ENCODE assay signal across 21 cellular contexts in genomic region chr5:173640166-173640804, GRCh38. TPM values are rescaled to one million over a fixed set of nuclear protein-coding genes. Genes with fewer than 3 reads are reported as not detected.
A peak's percentile ranks its signal among the peaks of the same experiment; 100 is the strongest.
DNase-seq lines count a peak whose midpoint lies in the region; ATAC-seq, FAIRE-seq and TF ChIP-seq lines count a peak whose summit lies in the region.
"Had no signal": no experiment of that assay in that cellular context is flagged by ENCODE, and none has a peak within 500 bp of the region (broad histone marks: within the 10 kb centered on the region; RNA-seq: fewer than 3 reads in every experiment).

No MANE protein-coding gene starts in this region.

- DNase-seq in AG10803 (ENCODE audit: low read depth) (no peak), H9 (peak; percentile 19), K562 (ENCODE audit: extremely low read depth in 1 of 4, low spot score in 3 of 4) (no peak), HepG2 (ENCODE audit: low spot score) (no peak), EL (no peak), nephron progenitor cell (no peak), HCEC 1CT (no peak)
- DNase-seq: ACHN; activated CD4-positive, alpha-beta T cell treated with anti-CD3 and anti-CD28 coated beads for 36 hours; activated T-cell treated with anti-CD3 and anti-CD28 coated beads, Interleukin-2, amount 50 U/mL, for 72 hours; cortex of kidney; mucosa of descending colon; NCI-H1417 treated with DMSO at 0.1 percent for 48 hours; NCI-H526 treated with DMSO at 0.1 percent for 48 hours; nucleus accumbens; right cardiac atrium; stimulated activated CD8-positive, alpha-beta memory T cell treated with anti-CD3 and anti-CD28 coated beads, Interleukin-4, amount 100 ng/mL, for 48 hours; uterus had no signal

- H3K79me2 ChIP-seq in H9 (ENCODE audit: insufficient read depth, low read length) (no peaks in the 10 kb centered on the region), K562 (ENCODE audit: control insufficient read depth, insufficient read depth, low read length) (no peaks in the 10 kb centered on the region), HepG2 (ENCODE audit: insufficient read depth, low read length) (no peaks in the 10 kb centered on the region)

- H3K9me1 ChIP-seq in K562 (ENCODE audit: control insufficient read depth, insufficient read depth, low read length) = no peaks in the 10 kb centered on the region

- H3K23me2 ChIP-seq in H9 (ENCODE audit: insufficient read length, low read depth, low read length, poor library complexity, severe bottlenecking) = no peaks in the 10 kb centered on the region

- H2BK120ac ChIP-seq in H9 (ENCODE audit: low read depth, low read length, poor library complexity, severe bottlenecking) = no peak overlapping the region

- H3T11ph ChIP-seq in H9 (ENCODE audit: low read length) = no peak overlapping the region

- intact Hi-C loops in K562 (cut with micrococcal nuclease) = loop anchor here (5.0 kb wide), 1 partner anchor 62 kb away; no protein-coding TSS in a partner anchor
- intact Hi-C loops in HepG2 (cut with micrococcal nuclease; ENCODE audit: unreplicated experiment) = no loop called here

- H3K14ac ChIP-seq in H9 (ENCODE audit: insufficient read depth, low read length) = no peak overlapping the region

- BruUV-seq in K562 (replicated peaks; lab: Mats Ljungman, UMichigan) (no TSS peak), HepG2 (replicated peaks; lab: Mats Ljungman, UMichigan) (no TSS peak)

- ATAC-seq in K562 (no peak), HepG2 (no peak), HG03139 (IDR thresholded peaks at IDR 0.05; ENCODE audit: unreplicated experiment) (no peak)
- ATAC-seq: activated CD4-positive, alpha-beta T cell treated with anti-CD3 and anti-CD28 coated beads for 36 hours; activated T-cell treated with anti-CD3 and anti-CD28 coated beads, Interleukin-2, amount 50 U/mL, for 72 hours; mucosa of descending colon; right cardiac atrium had no signal

- in situ Hi-C loops in K562 (cut with MboI) (no loop called here), HepG2 (cut with HindIII; ENCODE audit: extremely low pct_ligation_motif_present, low pct_unique_long_range_greater_than_20kb) (no loop called here)

- no peaks in the 10 kb centered on the region; a peak in 1 of 7 replicates for H3K36me3 Mint-ChIP-seq in H9 (ENCODE audit: insufficient read depth in 1 of 3, low read depth in 3 of 3)
- H3K36me3 Mint-ChIP-seq in nephron progenitor cell (ENCODE audit: low read depth) = no peaks in the 10 kb centered on the region
- H3K36me3 Mint-ChIP-seq: activated naive CD4-positive, alpha-beta T cell treated with anti-CD3 and anti-CD28 coated beads, Interleukin-2, amount 50 U/mL, for 24 hours had no signal

- no peak overlapping the region for H3K18ac ChIP-seq in H9 (ENCODE audit: insufficient read length, low read depth, low read length)

- no CpG with 5 or more reads among the region's 4 CpGs for WGBS in H9 (ENCODE audit: extremely low coverage, insufficient read length, low lambda C conversion rate)
- 7% methylated on average over 4 of the region's 4 CpGs for WGBS in K562 (ENCODE audit: insufficient coverage, low coverage, missing lambda C conversion rate)
- 39% methylated on average over 4 of the region's 4 CpGs for WGBS in HepG2 (ENCODE audit: low lambda C conversion rate)

- no peaks in the 10 kb centered on the region for H3K27me3 ChIP-seq in H9 (ENCODE audit: insufficient read depth, low read length)
- peaks cover 0 to 20% of the 10 kb centered on the region in 2 experiments; a peak in 1 of 5 replicates for H3K27me3 ChIP-seq in K562 (ENCODE audit: control insufficient read depth in 2 of 2, insufficient read depth in 2 of 2, low read length in 2 of 2)
- H3K27me3 ChIP-seq in HepG2 (ENCODE audit: control insufficient read depth in 1 of 2, insufficient read depth in 2 of 2, low read length in 2 of 2) = peaks cover 0 to 10% of the 10 kb centered on the region in 2 experiments; a peak in 2 of 5 replicates
- H3K27me3 ChIP-seq: uterus had no signal

- no peak overlapping the region for H3K27ac ChIP-seq in H9 (ENCODE audit: insufficient read length, low read depth, low read length)
- H3K27ac ChIP-seq in K562 (ENCODE audit: extremely low read depth, low read depth, low read length) = no peak overlapping the region
- no peak overlapping the region for H3K27ac ChIP-seq in HepG2 (ENCODE audit: extremely low read length, insufficient read depth, low read length)
- H3K27ac ChIP-seq: uterus had no signal

- TF ChIP-seq CTCF in AG10803 (conservative IDR thresholded peaks at IDR 0.05; ENCODE audit: low read length) = 0 out of 2 replicates have a peak, but pooled peaks have one; percentile 8
- TF ChIP-seq CTCF in H9 (conservative IDR thresholded peaks at IDR 0.05) = peak; percentile 34; the same call in 1 of the 3 replicates
- TF ChIP-seq CTCF in K562 (IDR thresholded peaks at IDR 0.05 in 2 of 3, conservative IDR thresholded peaks at IDR 0.05 in 1 of 3; ENCODE audit: insufficient read depth in 2 of 3, low read depth in 1 of 3, low read length in 3 of 3) = 0 out of 6 replicates have a peak, but pooled peaks of 1 of the 3 experiments have one; percentile 20
- no peak for TF ChIP-seq CTCF in HepG2 (CRISPR knock-in tag; IDR thresholded peaks at IDR 0.05)
- TF ChIP-seq CTCF in nephron progenitor cell (IDR thresholded peaks at IDR 0.05) = no peak

- no peaks in the 10 kb centered on the region for H3K79me1 ChIP-seq in H9 (ENCODE audit: insufficient read depth, low read depth, low read length, poor library complexity, severe bottlenecking)

- POLR2A ChIA-PET in K562 (lab: Yijun Ruan, JAX) (interaction anchor here (1.8 kb wide), 1 partner anchor 13 kb away, joined by 5 read pairs; no protein-coding TSS in a partner anchor), HepG2 (lab: Yijun Ruan, JAX) (no interaction called here)

- no peak overlapping the region for H2BK12ac ChIP-seq in H9 (ENCODE audit: insufficient read length, low read depth, low read length)

- H2AK5ac ChIP-seq in H9 (ENCODE audit: insufficient read length, low read length) = no peak overlapping the region

- H3K4me3 ChIP-seq in AG10803 (ENCODE audit: low read length) = no peak overlapping the region
- H3K4me3 ChIP-seq in K562 = no peak overlapping the region
- H3K4me3 ChIP-seq in HepG2 (replicated peaks in 1 of 3; ENCODE audit: insufficient read depth in 1 of 3, low read depth in 2 of 3, low read length in 3 of 3) = no peak overlapping the region
- H3K4me3 ChIP-seq: mucosa of descending colon, uterus had no signal

- H3K4me1 Mint-ChIP-seq in H9 (peaks cover 59% of the 10 kb centered on the region in 2 experiments), nephron progenitor cell (peaks cover 86% of the 10 kb centered on the region)
- H3K4me1 Mint-ChIP-seq: activated naive CD4-positive, alpha-beta T cell treated with anti-CD3 and anti-CD28 coated beads, Interleukin-2, amount 50 U/mL, for 24 hours had no signal

- no peak overlapping the region for H4K91ac ChIP-seq in H9 (ENCODE audit: insufficient read length, low read depth, low read length)

- TF ChIP-seq EP300 in K562 (IDR thresholded peaks at IDR 0.05; ENCODE audit: low read length) = no peak
- no peak for TF ChIP-seq EP300 in HepG2 (IDR thresholded peaks at IDR 0.05; ENCODE audit: low read depth in 2 of 2, low read length in 2 of 2)
- no peak for TF ChIP-seq EP300 in HepG2 (CRISPR knock-in tag; IDR thresholded peaks at IDR 0.05; ENCODE audit: borderline replicate concordance)

- H3K4me1 ChIP-seq in H9 (ENCODE audit: insufficient read depth, low read length) (peaks cover 7% of the 10 kb centered on the region; the same call in 1 of the 2 replicates), K562 (replicated peaks in 1 of 2; ENCODE audit: control insufficient read depth in 2 of 2, insufficient read depth in 2 of 2, low read length in 2 of 2) (no peaks in the 10 kb centered on the region; a peak in 1 of 5 replicates), HepG2 (ENCODE audit: insufficient read depth, low read length) (peaks cover 41% of the 10 kb centered on the region)
- H3K4me1 ChIP-seq: uterus had no signal

- no peak for FAIRE-seq in K562 (lab: Jason Lieb, UNC)
- no peak for FAIRE-seq in HepG2 (lab: Jason Lieb, UNC)
- FAIRE-seq: H54 had no signal

- H3K56ac ChIP-seq in H9 (ENCODE audit: insufficient read length, low read depth, low read length) = no peak overlapping the region

- H3K9ac ChIP-seq in H9 (ENCODE audit: extremely low read depth, insufficient read length, low read length) (no peak overlapping the region), K562 (ENCODE audit: insufficient read depth in 1 of 2, low read depth in 2 of 2, low read length in 2 of 2) (no peak overlapping the region), HepG2 (ENCODE audit: insufficient read depth, low read depth, low read length) (no peak overlapping the region)

- H3K36me3 ChIP-seq in K562 (ENCODE audit: control insufficient read depth, insufficient read depth, low read length) (no peaks in the 10 kb centered on the region), HepG2 (replicated peaks in 1 of 2; ENCODE audit: control insufficient read depth in 1 of 2, insufficient read depth in 2 of 2, low read length in 2 of 2) (no peaks in the 10 kb centered on the region)
- H3K36me3 ChIP-seq: uterus had no signal

- peaks cover 4% of the 10 kb centered on the region for H3K27me3 Mint-ChIP-seq in H9 (ENCODE audit: low read depth)
- peaks cover 9% of the 10 kb centered on the region for H3K27me3 Mint-ChIP-seq in nephron progenitor cell (ENCODE audit: low read depth, poor library complexity)
- H3K27me3 Mint-ChIP-seq: activated CD4-positive, alpha-beta T cell treated with anti-CD3 and anti-CD28 coated beads for 36 hours; activated naive CD4-positive, alpha-beta T cell treated with anti-CD3 and anti-CD28 coated beads, Interleukin-2, amount 50 U/mL, for 24 hours had no signal

- TF ChIP-seq POLR2A in K562 (conservative IDR thresholded peaks at IDR 0.05) = no peak
- TF ChIP-seq POLR2A in HepG2 (IDR thresholded peaks at IDR 0.05; ENCODE audit: insufficient read depth in 1 of 2, low read depth in 2 of 2, low read length in 2 of 2) = no peak

- H3K27ac Mint-ChIP-seq in H9 (no peak overlapping the region), nephron progenitor cell (no peak overlapping the region)
- H3K27ac Mint-ChIP-seq: activated CD4-positive, alpha-beta T cell treated with anti-CD3 and anti-CD28 coated beads for 36 hours; activated naive CD4-positive, alpha-beta T cell treated with anti-CD3 and anti-CD28 coated beads, Interleukin-2, amount 50 U/mL, for 24 hours; activated T-cell treated with anti-CD3 and anti-CD28 coated beads, Interleukin-2, amount 50 U/mL, for 72 hours had no signal

- no peak overlapping the region for H3K4me2 ChIP-seq in H9 (ENCODE audit: insufficient read depth, insufficient read length, low read length)
- no peak overlapping the region for H3K4me2 ChIP-seq in K562 (ENCODE audit: insufficient read depth, low read length)
- H3K4me2 ChIP-seq in HepG2 (ENCODE audit: low read depth, low read length) = no peak overlapping the region

- TF ChIP-seq RAD21 in K562 (CRISPR knock-in tag; conservative IDR thresholded peaks at IDR 0.05 in 1 of 2, IDR thresholded peaks at IDR 0.05 in 1 of 2) (no peak; a peak in 1 of 4 replicates), HepG2 (CRISPR knock-in tag; IDR thresholded peaks at IDR 0.05) (no peak)

- H4K20me1 ChIP-seq in H9 (ENCODE audit: control insufficient read depth, insufficient read depth, insufficient read length) (no peaks in the 10 kb centered on the region), K562 (replicated peaks; ENCODE audit: control insufficient read depth, insufficient read depth, low read length) (no peaks in the 10 kb centered on the region), HepG2 (ENCODE audit: insufficient read depth, low read length) (no peaks in the 10 kb centered on the region)

- CTCF ChIA-PET in K562 (lab: Yijun Ruan, JAX; ENCODE audit: low intra/inter-chr PET ratio) = no interaction called here
- CTCF ChIA-PET in HepG2 (lab: Yijun Ruan, JAX; ENCODE audit: low intra/inter-chr PET ratio, low total read pairs) = no interaction called here

- no peak overlapping the region for H2AFZ ChIP-seq in H9 (ENCODE audit: low read length)
- H2AFZ ChIP-seq in K562 (ENCODE audit: low read depth, low read length) = 0 out of 2 replicates have a peak overlapping the region, but pooled peaks have one; percentile 33
- no peak overlapping the region for H2AFZ ChIP-seq in HepG2 (ENCODE audit: low read length)

- H2BK20ac ChIP-seq in H9 (ENCODE audit: low read depth, low read length, poor library complexity, severe bottlenecking) = no peak overlapping the region

- H4K5ac ChIP-seq in H9 (ENCODE audit: insufficient read length, low read depth, low read length) = no peak overlapping the region

- H4K8ac ChIP-seq in H9 (replicated peaks; ENCODE audit: insufficient read length, low read depth, low read length) = no peak overlapping the region

- H3K4ac ChIP-seq in H9 (ENCODE audit: low read depth, low read length) = no peak overlapping the region

- H2BK5ac ChIP-seq in H9 (ENCODE audit: insufficient read length, low read length) = no peak overlapping the region

- H2BK15ac ChIP-seq in H9 (ENCODE audit: low read depth, low read length) = no peak overlapping the region

- H3K4me3 Mint-ChIP-seq in H9 (no peak overlapping the region; a peak in 1 of 5 replicates), nephron progenitor cell (no peak overlapping the region)
- H3K4me3 Mint-ChIP-seq: activated CD4-positive, alpha-beta T cell treated with anti-CD3 and anti-CD28 coated beads for 36 hours; activated naive CD4-positive, alpha-beta T cell treated with anti-CD3 and anti-CD28 coated beads, Interleukin-2, amount 50 U/mL, for 24 hours; activated T-cell treated with anti-CD3 and anti-CD28 coated beads, Interleukin-2, amount 50 U/mL, for 72 hours had no signal

- no peak overlapping the region for H3K23ac ChIP-seq in H9 (ENCODE audit: insufficient read length, low read depth, low read length)

- H3K9me3 ChIP-seq in H9 (ENCODE audit: control insufficient read depth, low read depth, low read length) (no peaks in the 10 kb centered on the region), K562 (replicated peaks; ENCODE audit: control insufficient read depth, insufficient read depth, low read depth, low read length) (no peaks in the 10 kb centered on the region), HepG2 (ENCODE audit: low read length) (no peaks in the 10 kb centered on the region)
- H3K9me3 ChIP-seq: mucosa of descending colon, uterus had no signal

- H3K9me3 Mint-ChIP-seq in H9 (no peaks in the 10 kb centered on the region), nephron progenitor cell (no peaks in the 10 kb centered on the region)
- H3K9me3 Mint-ChIP-seq: activated naive CD4-positive, alpha-beta T cell treated with anti-CD3 and anti-CD28 coated beads, Interleukin-2, amount 50 U/mL, for 24 hours; activated T-cell treated with anti-CD3 and anti-CD28 coated beads, Interleukin-2, amount 50 U/mL, for 72 hours had no signal

RNA-seq across cellular contexts. Expression of gene BOD1, which starts 23.8 kb away (rescaled TPM):
- total RNA-seq in H9 (2021) (120 and 121 TPM in 2 replicates), K562 (2014; rRNA removed) (19.3 and 20.3 TPM in 2 replicates), K562 (2014; rRNA removed; fragmentation: Illumina TruSeq; extraction: Trizol) (20.2 and 22.6 TPM in 2 replicates), K562 (2015; rRNA removed; fragmentation: Illumina TruSeq; extraction: Trizol) (31.1 and 31.5 TPM in 2 replicates), K562 (2021) (17.9 and 22.0 TPM in 2 replicates), HepG2 (2016; rRNA removed; fragmentation: Illumina TruSeq; extraction: Trizol) (103 and 107 TPM in 2 replicates)
- 16.7 and 29.4 TPM in 2 replicates for total RNA-seq in K562 (2011; cell fraction: chromatin; rRNA removed; ENCODE audit: low replicate concordance)
- total RNA-seq in K562 (2011; cell fraction: nucleolus; rRNA removed) = 12.8 and 14.3 TPM in 2 replicates
- 20.2 and 24.8 TPM in 2 replicates for total RNA-seq in K562 (2011; cell fraction: nucleoplasm; rRNA removed)
- polyA plus RNA-seq in K562 (2011; rRNA removed) (31.6 and 35.6 TPM in 2 replicates), K562 (2014; fragmentation: Illumina TruSeq; extraction: Trizol) (22.0 and 24.6 TPM in 2 replicates), K562 (2014; fragmentation: Nextera tagmentation; extraction: Ambion mirVana) (10 to 100 TPM; 10.1 to 10.8 TPM), K562 (2014; rRNA removed) (23.8 and 26.7 TPM in 2 replicates), HepG2 (2011; rRNA removed) (68.6 and 81.5 TPM in 2 replicates)
- polyA plus RNA-seq in K562 (2011; cell fraction: cytosol; rRNA removed) = 12.4 and 22.2 TPM in 2 replicates
- polyA plus RNA-seq in K562 (2011; cell fraction: nucleus; rRNA removed) = 56.7 and 79.6 TPM in 2 replicates
- polyA plus RNA-seq in K562 (2012) = 18.4 and 19.0 TPM in 2 replicates
- 29.3 and 39.7 TPM in 2 replicates for polyA minus RNA-seq in K562 (2011; rRNA and poly(A)+ RNA removed)
- 8.3 and 10.8 TPM in 2 replicates for polyA minus RNA-seq in K562 (2011; cell fraction: cytosol; rRNA and poly(A)+ RNA removed)
- 14.5 and 37.8 TPM in 2 replicates for polyA minus RNA-seq in K562 (2011; cell fraction: nucleus; rRNA and poly(A)+ RNA removed)
- total RNA-seq in HepG2 (2016; cell fraction: cytosol; rRNA removed; fragmentation: Illumina TruSeq; extraction: Trizol; ENCODE audit: low read depth) = 294 and 338 TPM in 2 replicates
- total RNA-seq in HepG2 (2016; cell fraction: insoluble cytoplasmic fraction; rRNA removed; fragmentation: Illumina TruSeq; extraction: Trizol) = 97.4 and 104 TPM in 2 replicates
- 322 and 357 TPM in 2 replicates for total RNA-seq in HepG2 (2016; cell fraction: membrane; rRNA removed; fragmentation: Illumina TruSeq; extraction: Trizol)
- total RNA-seq in HepG2 (2016; cell fraction: nucleus; rRNA removed; fragmentation: Illumina TruSeq; extraction: Trizol) = 52.9 and 56.3 TPM in 2 replicates
- polyA plus RNA-seq in HepG2 (2011; cell fraction: cytosol; rRNA removed) = 64.4 and 81.3 TPM in 2 replicates
- polyA plus RNA-seq in HepG2 (2011; cell fraction: nucleus; rRNA removed) = 46.1 and 59.4 TPM in 2 replicates
- polyA plus RNA-seq in HepG2 (2012) = 97.1 and 100 TPM in 2 replicates
- polyA plus RNA-seq in HepG2 (2016; cell fraction: cytosol; fragmentation: Illumina TruSeq; extraction: Trizol; ENCODE audit: low read depth) = 345 and 348 TPM in 2 replicates
- polyA plus RNA-seq in HepG2 (2016; cell fraction: insoluble cytoplasmic fraction; fragmentation: Illumina TruSeq; extraction: Trizol; ENCODE audit: low read depth) = 95.3 and 104 TPM in 2 replicates
- 290 and 313 TPM in 2 replicates for polyA plus RNA-seq in HepG2 (2016; cell fraction: membrane; fragmentation: Illumina TruSeq; extraction: Trizol; ENCODE audit: low read depth)
- polyA plus RNA-seq in HepG2 (2016; cell fraction: nucleus; fragmentation: Illumina TruSeq; extraction: Trizol; ENCODE audit: insufficient read depth, low read depth) = 82.4 and 85.5 TPM in 2 replicates
- polyA minus RNA-seq in HepG2 (2011; rRNA and poly(A)+ RNA removed; ENCODE audit: low replicate concordance) = 36.5 and 45.8 TPM in 2 replicates
- polyA minus RNA-seq in HepG2 (2011; cell fraction: cytosol; rRNA and poly(A)+ RNA removed) = 34.5 and 35.2 TPM in 2 replicates
- 47.1 and 52.1 TPM in 2 replicates for polyA minus RNA-seq in HepG2 (2011; cell fraction: nucleus; rRNA and poly(A)+ RNA removed)

Comparison
In these comparisons a context has a peak if more than half of its experiments do, and no peak if none do; other contexts are left out.
1. CTCF ChIP-seq: peak in AG10803 (single experiment) and H9 (single experiment); none in HepG2 (single experiment) and nephron progenitor cell (single experiment).